In genomic region chr11:61580292-61580888, GRCh38 we compare ENCODE assay signal across 8 cellular contexts. TPM values are rescaled to one million over a fixed set of nuclear protein-coding genes. Genes with fewer than 3 reads are reported as not detected.
DNase-seq lines count a peak whose midpoint lies in the region; ATAC-seq and TF ChIP-seq lines count a peak whose summit lies in the region.

No MANE protein-coding gene starts in this region.

- WGBS in liver = 2% methylated on average over 59 of the region's 59 CpGs

- no peak overlapping the region for H3K27ac ChIP-seq in liver (ENCODE audit: low read depth in 1 of 2, low read length in 2 of 2)
- no peak overlapping the region for H3K27ac ChIP-seq in upper lobe of right lung

- no peaks in the 10 kb centered on the region for H3K9me3 Mint-ChIP-seq in activated naive CD4-positive, alpha-beta T cell treated with anti-CD3 and anti-CD28 coated beads, Interleukin-2, amount 50 U/mL, for 24 hours
- no peaks in the 10 kb centered on the region for H3K9me3 Mint-ChIP-seq in activated naive CD4-positive, alpha-beta T cell treated with anti-CD3 and anti-CD28 coated beads for 36 hours
- H3K9me3 Mint-ChIP-seq in activated naive CD8-positive, alpha-beta T cell treated with anti-CD3 and anti-CD28 coated beads for 36 hours = no peaks in the 10 kb centered on the region

- POLR2A ChIA-PET in GM10248 (lab: Yijun Ruan, JAX) = no interaction called here

- CTCF ChIA-PET in activated naive CD4-positive, alpha-beta T cell treated with anti-CD3 and anti-CD28 coated beads for 36 hours (lab: Charles Lee) = no interaction called here
- CTCF ChIA-PET in GM10248 (lab: Yijun Ruan, JAX) = interaction anchor here (1.9 kb wide), 1 partner anchor 58 kb away, joined by 4 read pairs; no protein-coding TSS in a partner anchor

- H3K4me1 ChIP-seq in liver (ENCODE audit: control insufficient read depth in 4 of 4, insufficient read depth in 4 of 4, low read length in 3 of 4) (peaks cover 7 to 50% (median 32%) of the 10 kb centered on the region in 4 donors), upper lobe of right lung (peaks cover 8% of the 10 kb centered on the region)

- intact Hi-C loops in activated naive CD4-positive, alpha-beta T cell treated with anti-CD3 and anti-CD28 coated beads for 36 hours (cut with micrococcal nuclease) = no loop called here
- intact Hi-C loops in upper lobe of right lung (cut with DNase I) = no loop called here

- TF ChIP-seq CTCF in liver (IDR thresholded peaks at IDR 0.05; ENCODE audit: low read depth, low read length, missing input control) = no peak
- TF ChIP-seq CTCF in upper lobe of right lung (IDR thresholded peaks at IDR 0.05) = peak; percentile 22
- no peak for TF ChIP-seq CTCF in GM10248 (IDR thresholded peaks at IDR 0.05; ENCODE audit: control extremely low read depth, extremely low read depth, low read depth, missing control alignments)

- H3K9me3 ChIP-seq in liver (ENCODE audit: control insufficient read depth in 4 of 4, low read length in 3 of 4) = no peaks in the 10 kb centered on the region
- H3K9me3 ChIP-seq in upper lobe of right lung = no peaks in the 10 kb centered on the region

- H3K4me3 Mint-ChIP-seq in activated naive CD4-positive, alpha-beta T cell treated with anti-CD3 and anti-CD28 coated beads, Interleukin-2, amount 50 U/mL, for 24 hours = peak overlapping the region; percentile 70
- H3K4me3 Mint-ChIP-seq in activated naive CD4-positive, alpha-beta T cell treated with anti-CD3 and anti-CD28 coated beads for 36 hours = no peak overlapping the region
- no peak overlapping the region for H3K4me3 Mint-ChIP-seq in activated naive CD8-positive, alpha-beta T cell treated with anti-CD3 and anti-CD28 coated beads for 36 hours

- no peaks in the 10 kb centered on the region for H3K36me3 Mint-ChIP-seq in activated naive CD4-positive, alpha-beta T cell treated with anti-CD3 and anti-CD28 coated beads, Interleukin-2, amount 50 U/mL, for 24 hours
- no peaks in the 10 kb centered on the region for H3K36me3 Mint-ChIP-seq in activated naive CD4-positive, alpha-beta T cell treated with anti-CD3 and anti-CD28 coated beads for 36 hours (ENCODE audit: low read depth)
- no peaks in the 10 kb centered on the region for H3K36me3 Mint-ChIP-seq in activated naive CD8-positive, alpha-beta T cell treated with anti-CD3 and anti-CD28 coated beads for 36 hours

- H3K4me3 ChIP-seq in liver (ENCODE audit: low read depth in 1 of 3, low read length in 3 of 3) = peak overlapping the region; percentile 17 to 67 (median 49)
- H3K4me3 ChIP-seq in upper lobe of right lung = peak overlapping the region; percentile 51

- no peak for DNase-seq in activated naive CD4-positive, alpha-beta T cell treated with anti-CD3 and anti-CD28 coated beads for 36 hours
- DNase-seq in activated naive CD8-positive, alpha-beta T cell treated with anti-CD3 and anti-CD28 coated beads for 36 hours = peak; percentile 11
- DNase-seq in upper lobe of right lung = no peak
- no peak for DNase-seq in GM10248 (ENCODE audit: extremely low spot score)
- no peak for DNase-seq in NCI-H2107 (lab: John Stamatoyannopoulos, UW)

- no peaks in the 10 kb centered on the region for H3K36me3 ChIP-seq in liver (ENCODE audit: control insufficient read depth in 4 of 4, insufficient read depth in 3 of 4, low read depth in 1 of 4, low read length in 3 of 4)
- no peaks in the 10 kb centered on the region for H3K36me3 ChIP-seq in upper lobe of right lung

- TF ChIP-seq RAD21 in liver (IDR thresholded peaks at IDR 0.05) = no peak

- H3K9ac ChIP-seq in liver (ENCODE audit: low read depth in 1 of 2, low read length in 2 of 2) = no peak overlapping the region

- H3K27me3 Mint-ChIP-seq in activated naive CD4-positive, alpha-beta T cell treated with anti-CD3 and anti-CD28 coated beads, Interleukin-2, amount 50 U/mL, for 24 hours = peaks cover 25% of the 10 kb centered on the region
- peaks cover 37% of the 10 kb centered on the region for H3K27me3 Mint-ChIP-seq in activated naive CD4-positive, alpha-beta T cell treated with anti-CD3 and anti-CD28 coated beads for 36 hours (ENCODE audit: low read depth)
- peaks cover 42% of the 10 kb centered on the region for H3K27me3 Mint-ChIP-seq in activated naive CD8-positive, alpha-beta T cell treated with anti-CD3 and anti-CD28 coated beads for 36 hours

- H3K4me1 Mint-ChIP-seq in activated naive CD4-positive, alpha-beta T cell treated with anti-CD3 and anti-CD28 coated beads, Interleukin-2, amount 50 U/mL, for 24 hours = peaks cover 18% of the 10 kb centered on the region
- peaks cover 9% of the 10 kb centered on the region for H3K4me1 Mint-ChIP-seq in activated naive CD4-positive, alpha-beta T cell treated with anti-CD3 and anti-CD28 coated beads for 36 hours (ENCODE audit: low read depth)
- peaks cover 4% of the 10 kb centered on the region for H3K4me1 Mint-ChIP-seq in activated naive CD8-positive, alpha-beta T cell treated with anti-CD3 and anti-CD28 coated beads for 36 hours

- H3K27me3 ChIP-seq in liver (ENCODE audit: control insufficient read depth in 4 of 4, insufficient read depth in 4 of 4, low read length in 3 of 4) (no peaks in the 10 kb centered on the region), upper lobe of right lung (peaks cover 18% of the 10 kb centered on the region)

- ATAC-seq in upper lobe of right lung (peak; percentile 1), GM21423 (IDR thresholded peaks at IDR 0.05; ENCODE audit: unreplicated experiment) (no peak)

- H3K27ac Mint-ChIP-seq in activated naive CD4-positive, alpha-beta T cell treated with anti-CD3 and anti-CD28 coated beads, Interleukin-2, amount 50 U/mL, for 24 hours = no peak overlapping the region
- no peak overlapping the region for H3K27ac Mint-ChIP-seq in activated naive CD4-positive, alpha-beta T cell treated with anti-CD3 and anti-CD28 coated beads for 36 hours
- no peak overlapping the region for H3K27ac Mint-ChIP-seq in activated naive CD8-positive, alpha-beta T cell treated with anti-CD3 and anti-CD28 coated beads for 36 hours

TF ChIP-seq in liver, 16 proteins besides CTCF, POLR2A, EP300 and RAD21:
- no peak for TF ChIP-seq RXRA (IDR thresholded peaks at IDR 0.05)
- TF ChIP-seq JUND (IDR thresholded peaks at IDR 0.05) = no peak
- no peak for TF ChIP-seq NR2F2 (IDR thresholded peaks at IDR 0.05)
TF ChIP-seq in liver: peak in this region for 0.

RNA-seq across cellular contexts. Expression of gene SYT7, which starts 0.5 kb away (rescaled TPM):
- total RNA-seq in activated naive CD4-positive, alpha-beta T cell treated with anti-CD3 and anti-CD28 coated beads for 36 hours = not detected
- total RNA-seq in activated naive CD8-positive, alpha-beta T cell treated with anti-CD3 and anti-CD28 coated beads for 36 hours = not detected
- total RNA-seq in liver = 100 to 1,000 TPM in 1 of 2 donors, 1 to 10 TPM in 1; 2.1 to 114 TPM
- polyA plus RNA-seq in liver = 10 to 100 TPM; 15.2 to 46.4 TPM
- 4.8 TPM for total RNA-seq in upper lobe of right lung
